10 cellular contexts compared by ENCODE assay signal in genomic region chr22:16602728-16603447, GRCh38. TPM values are rescaled to one million over a fixed set of nuclear protein-coding genes. Genes with fewer than 3 reads are reported as not detected.
DNase-seq lines count a peak whose midpoint lies in the region; ATAC-seq and TF ChIP-seq lines count a peak whose summit lies in the region.
"Not testable (repeated sequence)": the region's sequence is repeated elsewhere in the genome, so short reads cannot be mapped to it uniquely, and the experiment has no call there.
"Had no signal": no experiment of that assay in that cellular context is flagged by ENCODE, and none has a peak within 500 bp of the region (broad histone marks: within the 10 kb centered on the region; RNA-seq: fewer than 3 reads in every experiment).

No MANE protein-coding gene starts in this region.

- H3K79me2 ChIP-seq in DND-41 (ENCODE audit: insufficient read depth, low read length) = peaks cover 57% of the 10 kb centered on the region

- ATAC-seq in DND-41 (ENCODE audit: insufficient read depth, low read depth) (peak; percentile 9), T-cell (replicated peaks in 1 of 4) (peak in 1 of 4 experiments; percentile 30)
- peak; percentile 35 for ATAC-seq in activated T-helper 17 cell treated with anti-CD3 and anti-CD28 coated beads, Interleukin-2, amount 50 U/mL, for 72 hours (replicated peaks)
- ATAC-seq in natural killer cell treated with Interleukin-12 subunit alpha and Interleukin-12 subunit beta and Interleukin-15 and Interleukin-18, amount 100 ng/mL, for 72 hours = not testable (repeated sequence)
- peak; percentile 51 for ATAC-seq in stimulated activated effector memory CD8-positive, alpha-beta T cell treated with anti-CD3 and anti-CD28 coated beads, Interleukin-12 subunit alpha, Interleukin-12 subunit beta, amount 100 ng/mL, for 72 hours

- POLR2A ChIA-PET in T-cell (lab: Charles Lee) = not testable (repeated sequence)

- not testable (repeated sequence) for TF ChIP-seq CTCF in DND-41 (IDR thresholded peaks at IDR 0.05; ENCODE audit: borderline replicate concordance, extremely low read depth, low read length, poor library complexity, severe bottlenecking); coronary artery (IDR thresholded peaks at IDR 0.05); right atrium auricular region (IDR thresholded peaks at IDR 0.05)

- H3K27me3 ChIP-seq in DND-41 (ENCODE audit: insufficient read depth, low read length, poor library complexity); right atrium auricular region: not testable (repeated sequence)

- H3K27ac ChIP-seq in DND-41 (ENCODE audit: low read length) (peak overlapping the region; percentile 89), coronary artery (peak overlapping the region in 1 of 2 donors; percentile 89), right atrium auricular region (peak overlapping the region in 1 of 2 donors; percentile 51)

- H3K9me3 Mint-ChIP-seq in T-cell; activated T-helper 17 cell treated with anti-CD3 and anti-CD28 coated beads, Interleukin-2, amount 50 U/mL, for 72 hours; natural killer cell treated with Interleukin-12 subunit alpha and Interleukin-12 subunit beta and Interleukin-15 and Interleukin-18, amount 100 ng/mL, for 72 hours; stimulated activated effector memory CD8-positive, alpha-beta T cell treated with anti-CD3 and anti-CD28 coated beads, Interleukin-12 subunit alpha, Interleukin-12 subunit beta, amount 100 ng/mL, for 72 hours: not testable (repeated sequence)

- H3K36me3 ChIP-seq in DND-41 (ENCODE audit: insufficient read depth, low read length); right atrium auricular region: not testable (repeated sequence)

- peak; percentile 51 for DNase-seq in DND-41
- DNase-seq in T-cell = peak in 4 of 34 experiments; percentile 12 to 28 (median 20)
- DNase-seq in coronary artery (ENCODE audit: low spot score); right atrium auricular region (ENCODE audit: low spot score); natural killer cell treated with Interleukin-12 subunit alpha and Interleukin-12 subunit beta and Interleukin-15 and Interleukin-18, amount 100 ng/mL, for 72 hours (ENCODE audit: low spot score); stimulated activated effector memory CD8-positive, alpha-beta T cell treated with anti-CD3 and anti-CD28 coated beads, Interleukin-12 subunit alpha, Interleukin-12 subunit beta, amount 100 ng/mL, for 72 hours (ENCODE audit: low spot score in 2 of 2): not testable (repeated sequence)

- peaks cover 42% of the 10 kb centered on the region for H3K4me1 ChIP-seq in DND-41 (ENCODE audit: insufficient read depth, low read length)
- H3K4me1 ChIP-seq in right atrium auricular region = not testable (repeated sequence)

- CTCF ChIA-PET in T-cell (lab: Charles Lee) = not testable (repeated sequence)

- H3K4me2 ChIP-seq in DND-41 (ENCODE audit: insufficient read depth, low read length) = peak overlapping the region; percentile 85

- H3K36me3 Mint-ChIP-seq in T-cell; activated T-helper 17 cell treated with anti-CD3 and anti-CD28 coated beads, Interleukin-2, amount 50 U/mL, for 72 hours (ENCODE audit: low read depth); natural killer cell treated with Interleukin-12 subunit alpha and Interleukin-12 subunit beta and Interleukin-15 and Interleukin-18, amount 100 ng/mL, for 72 hours; stimulated activated effector memory CD8-positive, alpha-beta T cell treated with anti-CD3 and anti-CD28 coated beads, Interleukin-12 subunit alpha, Interleukin-12 subunit beta, amount 100 ng/mL, for 72 hours: not testable (repeated sequence)

- peak overlapping the region; percentile 78 for H3K9ac ChIP-seq in DND-41 (ENCODE audit: low read depth, low read length)

- H3K9me3 ChIP-seq in DND-41 (ENCODE audit: insufficient read depth, low read length, severe bottlenecking); right atrium auricular region: not testable (repeated sequence)

- H3K4me1 Mint-ChIP-seq in T-cell = peaks cover 7 to 22% (median 17%) of the 10 kb centered on the region in 3 donors
- not testable (repeated sequence) for H3K4me1 Mint-ChIP-seq in activated T-helper 17 cell treated with anti-CD3 and anti-CD28 coated beads, Interleukin-2, amount 50 U/mL, for 72 hours; natural killer cell treated with Interleukin-12 subunit alpha and Interleukin-12 subunit beta and Interleukin-15 and Interleukin-18, amount 100 ng/mL, for 72 hours (ENCODE audit: low read depth in 2 of 2); stimulated activated effector memory CD8-positive, alpha-beta T cell treated with anti-CD3 and anti-CD28 coated beads, Interleukin-12 subunit alpha, Interleukin-12 subunit beta, amount 100 ng/mL, for 72 hours

- H3K4me3 ChIP-seq in DND-41 (ENCODE audit: low read depth in 1 of 2, low read length in 2 of 2) (peak overlapping the region; percentile 66 to 81), coronary artery (peak overlapping the region; percentile 71), right atrium auricular region (peak overlapping the region; percentile 25 to 57)

- H3K27ac Mint-ChIP-seq in T-cell = peak overlapping the region; percentile 32 to 85
- not testable (repeated sequence) for H3K27ac Mint-ChIP-seq in activated T-helper 17 cell treated with anti-CD3 and anti-CD28 coated beads, Interleukin-2, amount 50 U/mL, for 72 hours; natural killer cell treated with Interleukin-12 subunit alpha and Interleukin-12 subunit beta and Interleukin-15 and Interleukin-18, amount 100 ng/mL, for 72 hours; stimulated activated effector memory CD8-positive, alpha-beta T cell treated with anti-CD3 and anti-CD28 coated beads, Interleukin-12 subunit alpha, Interleukin-12 subunit beta, amount 100 ng/mL, for 72 hours

- H3K27me3 Mint-ChIP-seq in T-cell = peaks cover 28 to 50% of the 10 kb centered on the region in 2 donors
- peaks cover 28% of the 10 kb centered on the region for H3K27me3 Mint-ChIP-seq in activated T-helper 17 cell treated with anti-CD3 and anti-CD28 coated beads, Interleukin-2, amount 50 U/mL, for 72 hours
- peaks cover 22 to 24% of the 10 kb centered on the region in 2 donors for H3K27me3 Mint-ChIP-seq in natural killer cell treated with Interleukin-12 subunit alpha and Interleukin-12 subunit beta and Interleukin-15 and Interleukin-18, amount 100 ng/mL, for 72 hours

- H4K20me1 ChIP-seq in DND-41 (ENCODE audit: insufficient read depth, low read length) = peaks cover 25% of the 10 kb centered on the region

- peak overlapping the region; percentile 41 to 73 (median 70) for H3K4me3 Mint-ChIP-seq in T-cell
- H3K4me3 Mint-ChIP-seq in activated T-helper 17 cell treated with anti-CD3 and anti-CD28 coated beads, Interleukin-2, amount 50 U/mL, for 72 hours = peak overlapping the region; percentile 29
- peak overlapping the region; percentile 61 for H3K4me3 Mint-ChIP-seq in natural killer cell treated with Interleukin-12 subunit alpha and Interleukin-12 subunit beta and Interleukin-15 and Interleukin-18, amount 100 ng/mL, for 72 hours
- H3K4me3 Mint-ChIP-seq in stimulated activated effector memory CD8-positive, alpha-beta T cell treated with anti-CD3 and anti-CD28 coated beads, Interleukin-12 subunit alpha, Interleukin-12 subunit beta, amount 100 ng/mL, for 72 hours = not testable (repeated sequence)

- peak overlapping the region; percentile 53 for H2AFZ ChIP-seq in DND-41 (ENCODE audit: low read depth, low read length)

RNA-seq across cellular contexts. Expression of gene CCT8L2, which starts 10.3 kb away (rescaled TPM):
- total RNA-seq in T-cell (not detected), right atrium auricular region (not detected)
- total RNA-seq in activated T-helper 17 cell treated with anti-CD3 and anti-CD28 coated beads, Interleukin-2, amount 50 U/mL, for 72 hours = not detected
- total RNA-seq in natural killer cell treated with Interleukin-12 subunit alpha and Interleukin-12 subunit beta and Interleukin-15 and Interleukin-18, amount 100 ng/mL, for 72 hours = not detected
- total RNA-seq: hepatocyte, renal cortical epithelial cell, WTC11 had no signal
